Comparison of ENCODE assay signal across 8 cellular contexts in the genomic region with DNA sequence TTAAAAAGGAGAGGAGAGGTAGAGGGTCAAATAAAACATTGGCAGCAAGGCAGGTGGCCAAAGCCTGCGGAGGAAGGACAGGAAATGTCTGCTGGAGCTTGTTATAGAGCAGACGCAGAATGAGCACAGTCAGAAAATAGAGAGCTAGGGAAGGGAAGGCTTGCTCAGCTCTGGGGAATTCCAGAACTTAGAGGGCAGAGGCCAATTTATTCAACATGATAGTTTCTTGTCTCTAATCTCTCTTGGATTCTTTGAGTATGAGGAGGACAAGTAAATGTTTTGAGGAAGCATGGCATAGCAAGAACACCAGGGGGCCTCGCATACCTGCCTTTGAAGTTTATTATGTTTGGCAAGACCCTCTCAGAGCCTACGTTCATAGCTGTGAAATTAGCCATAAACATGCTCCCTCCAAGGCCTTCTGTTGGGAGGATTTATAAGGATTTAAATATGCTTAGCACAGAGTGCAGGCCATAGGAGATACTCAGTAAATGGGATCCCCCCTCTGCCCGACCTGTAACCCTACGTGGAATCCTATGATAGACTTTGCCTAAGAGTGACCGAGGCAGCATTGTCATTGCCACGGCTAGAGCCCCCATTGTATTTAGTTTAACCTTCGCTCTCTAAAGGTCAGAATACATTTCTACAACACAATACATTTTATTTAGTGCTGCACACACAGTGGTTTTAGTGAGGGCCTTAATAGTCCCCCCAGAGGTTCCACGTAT.
DNase-seq lines count a peak whose midpoint lies in the region; ATAC-seq and TF ChIP-seq lines count a peak whose summit lies in the region.

No MANE protein-coding gene starts in this region.

- H3K36me3 ChIP-seq in right lobe of liver (no peaks in the 10 kb centered on the region), suprapubic skin (no peaks in the 10 kb centered on the region)

- H3K4me1 ChIP-seq in right lobe of liver (peaks cover 0 to 19% (median 0%) of the 10 kb centered on the region in 4 donors), suprapubic skin (peaks cover 59% of the 10 kb centered on the region)

- H3K9me3 ChIP-seq in right lobe of liver (no peaks in the 10 kb centered on the region), suprapubic skin (no peaks in the 10 kb centered on the region)

- TF ChIP-seq CTCF in AG09309 (IDR thresholded peaks at IDR 0.05; ENCODE audit: control insufficient read depth, insufficient read depth, low read depth, low read length, missing control alignments) (peak; percentile 61), GM12874 (IDR thresholded peaks at IDR 0.05; ENCODE audit: insufficient read depth, low read depth, low read length) (peak; percentile 46; the same call in 1 of the 2 replicates), right lobe of liver (IDR thresholded peaks at IDR 0.05) (peak; percentile 36 to 43 (median 38)), suprapubic skin (IDR thresholded peaks at IDR 0.05) (no peak)

- TF ChIP-seq POLR2A in right lobe of liver (IDR thresholded peaks at IDR 0.05) = peak; percentile 19
- no peak for TF ChIP-seq POLR2A in suprapubic skin (IDR thresholded peaks at IDR 0.05)

- intact Hi-C loops in right lobe of liver (cut with DNase I) = no loop called here
- intact Hi-C loops in posterior vena cava (cut with DNase I) = loop anchor here in 1 of 2 donors (10.0 kb wide), 1 partner anchor 443 kb away; no protein-coding TSS in a partner anchor

- ATAC-seq in right lobe of liver = peak; percentile 68 to 78 (median 74)

- H3K4me3 ChIP-seq in AG09309 (ENCODE audit: control insufficient read depth, low read depth, low read length) = no peak overlapping the region
- H3K4me3 ChIP-seq in right lobe of liver = no peak overlapping the region
- no peak overlapping the region for H3K4me3 ChIP-seq in suprapubic skin

- TF ChIP-seq EP300 in suprapubic skin (IDR thresholded peaks at IDR 0.05) = no peak

- WGBS in right lobe of liver (ENCODE audit: insufficient coverage, low coverage, low lambda C conversion rate, missing lambda C conversion rate) = 47% methylated on average over 8 of the region's 10 CpGs
- WGBS in suprapubic skin = 51% methylated on average over 10 of the region's 10 CpGs

- H3K27me3 ChIP-seq in right lobe of liver (no peaks in the 10 kb centered on the region), suprapubic skin (no peaks in the 10 kb centered on the region)

- peak overlapping the region in 2 of 3 donors; percentile 56 to 79 for H3K27ac ChIP-seq in right lobe of liver
- peak overlapping the region; percentile 60 for H3K27ac ChIP-seq in suprapubic skin

- peak; percentile 91 for DNase-seq in AG09309 (ENCODE audit: low read depth)
- DNase-seq in RKO (ENCODE audit: low spot score) = peak; percentile 51
- peak; percentile 60 for DNase-seq in cerebellar cortex (ENCODE audit: low spot score)
- peak in 1 of 3 donors; percentile 46 for DNase-seq in right lobe of liver
- no peak for DNase-seq in suprapubic skin (ENCODE audit: low spot score in 2 of 2)
- no peak for DNase-seq in posterior vena cava (ENCODE audit: low spot score)
- no peak for DNase-seq in ureter (ENCODE audit: low spot score)

Comparison
In these comparisons a context has a peak if more than half of its experiments do, and no peak if none do; other contexts are left out.
1. DNase-seq: peak in AG09309 (single experiment), RKO (single experiment) and cerebellar cortex (single experiment); none in suprapubic skin (0 of 2), posterior vena cava (single experiment) and ureter (single experiment).
2. CTCF ChIP-seq: peak in AG09309 (single experiment), GM12874 (single experiment) and right lobe of liver (4 of 4); none in suprapubic skin (0 of 2).